Comparison of ENCODE assay signal across 7 cellular contexts in the genomic region with DNA sequence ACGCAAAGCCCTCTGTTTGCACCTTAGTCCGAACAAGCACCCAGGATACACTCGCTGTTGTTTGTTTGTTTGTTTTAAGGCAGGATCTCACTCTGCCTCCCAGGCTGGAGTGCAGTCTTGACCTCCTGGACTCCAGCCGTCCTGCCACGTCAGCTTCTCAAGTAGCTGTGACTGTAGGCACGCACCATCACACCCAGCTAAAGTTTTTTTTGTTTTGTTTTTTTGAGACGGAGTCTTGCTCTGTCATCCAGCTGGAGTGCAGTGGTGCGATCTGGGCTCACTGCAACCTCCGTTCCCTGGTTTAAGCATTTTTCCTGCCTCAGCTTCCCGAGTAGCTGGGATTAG.
DNase-seq lines count a peak whose midpoint lies in the region; ATAC-seq and TF ChIP-seq lines count a peak whose summit lies in the region.

No MANE protein-coding gene starts in this region.

- H3K4me3 ChIP-seq in HUES6 (ENCODE audit: low read depth, low read length), result no peak overlapping the region
- H3K4me3 ChIP-seq in coronary artery, result no peak overlapping the region
- no peak overlapping the region for H3K4me3 ChIP-seq in transverse colon

- DNase-seq in coronary artery (ENCODE audit: low spot score) (peak; percentile 85), left kidney (ENCODE audit: low read depth, low spot score) (peak; percentile 78), transverse colon (no peak), NCI-H524 treated with DMSO at 0.1 percent for 48 hours (lab: John Stamatoyannopoulos, UW) (no peak)
- DNase-seq in activated CD4-positive, CD25-positive, alpha-beta regulatory T cell (lab: John Stamatoyannopoulos, UW), result no peak

- H3K27me3 ChIP-seq in HUES6 (ENCODE audit: control insufficient read depth, insufficient read depth, low read length) (no peaks in the 10 kb centered on the region), transverse colon (no peaks in the 10 kb centered on the region)

- H3K36me3 ChIP-seq in HUES6 (ENCODE audit: control insufficient read depth, insufficient read depth, low read length), result peaks cover 66% of the 10 kb centered on the region
- H3K36me3 ChIP-seq in transverse colon, result no peaks in the 10 kb centered on the region

- H3K4me1 ChIP-seq in HUES6 (ENCODE audit: control insufficient read depth, insufficient read depth, low read length), result peaks cover 24% of the 10 kb centered on the region
- H3K4me1 ChIP-seq in transverse colon, result peaks cover 0 to 18% (median 0%) of the 10 kb centered on the region in 4 donors

- WGBS in transverse colon (ENCODE audit: low coverage in 1 of 2), 2 donors, result 50 to 78% methylated on average over 2 to 10 of the region's 10 CpGs

- H3K27ac ChIP-seq in HUES6 (ENCODE audit: low read depth, low read length) (0 out of 2 replicates have a peak overlapping the region, but pooled peaks have one; percentile 1), coronary artery (peak overlapping the region; percentile 91 to 98), transverse colon (peak overlapping the region in 3 of 4 donors; percentile 8 to 51 (median 33))

- no peak for TF ChIP-seq POLR2A in transverse colon (IDR thresholded peaks at IDR 0.05)

- intact Hi-C loops in transverse colon (cut with DNase I; ENCODE audit: low total_unique reads), result no loop called here

- in situ Hi-C loops in transverse colon (cut with MboI; ENCODE audit: low pct_ligation_motif_present in 1 of 4, low pct_unique_long_range_greater_than_20kb in 1 of 4, low sequenced_read_pairs in 3 of 4), result no loop called here

- H3K9me3 ChIP-seq in HUES6 (ENCODE audit: control insufficient read depth, insufficient read depth, low read depth, low read length) (no peaks in the 10 kb centered on the region), transverse colon (no peaks in the 10 kb centered on the region)

- TF ChIP-seq CTCF in coronary artery (IDR thresholded peaks at IDR 0.05), result no peak
- no peak for TF ChIP-seq CTCF in transverse colon (IDR thresholded peaks at IDR 0.05)

- TF ChIP-seq EP300 in transverse colon (IDR thresholded peaks at IDR 0.05; ENCODE audit: low read depth), result no peak

- H3K9ac ChIP-seq in HUES6 (ENCODE audit: low read length), result no peak overlapping the region

- no peak for ATAC-seq in HG02870 (IDR thresholded peaks at IDR 0.05; ENCODE audit: unreplicated experiment)

Comparison
In these comparisons a context has a peak if more than half of its experiments do, and no peak if none do; other contexts are left out.
1. H3K27ac ChIP-seq: peak in every context shown above with its lines; median percentile 94 in coronary artery; 33 in transverse colon; 1 in HUES6.
2. DNase-seq: peak in coronary artery (single experiment) and left kidney (single experiment); none in transverse colon (single experiment), activated CD4-positive, CD25-positive, alpha-beta regulatory T cell (0 of 4) and NCI-H524 treated with DMSO at 0.1 percent for 48 hours (single experiment).